10 cellular contexts compared by ENCODE assay signal in genomic region chr5:172788771-172789686, GRCh38. TPM values are rescaled to one million over a fixed set of nuclear protein-coding genes. Genes with fewer than 3 reads are reported as not detected.
DNase-seq lines count a peak whose midpoint lies in the region; ATAC-seq and TF ChIP-seq lines count a peak whose summit lies in the region.
"Had no signal": no experiment of that assay in that cellular context is flagged by ENCODE, and none has a peak within 500 bp of the region (broad histone marks: within the 10 kb centered on the region; RNA-seq: fewer than 3 reads in every experiment).

No MANE protein-coding gene starts in this region.

- no peaks in the 10 kb centered on the region for H3K9me3 ChIP-seq in sigmoid colon
- no peaks in the 10 kb centered on the region for H3K9me3 ChIP-seq in CD8-positive, alpha-beta T cell (ENCODE audit: low read length)

- H3K27me3 Mint-ChIP-seq in activated naive CD8-positive, alpha-beta T cell treated with anti-CD3 and anti-CD28 coated beads, Interleukin-2, amount 50 U/mL, for 24 hours = no peaks in the 10 kb centered on the region
- no peaks in the 10 kb centered on the region for H3K27me3 Mint-ChIP-seq in CD8-positive, alpha-beta T cell (ENCODE audit: low read depth)

- no peaks in the 10 kb centered on the region for H3K9me3 Mint-ChIP-seq in activated naive CD8-positive, alpha-beta T cell treated with anti-CD3 and anti-CD28 coated beads, Interleukin-2, amount 50 U/mL, for 24 hours
- H3K9me3 Mint-ChIP-seq in CD8-positive, alpha-beta T cell = no peaks in the 10 kb centered on the region
- H3K9me3 Mint-ChIP-seq: neural crest cell had no signal

- no peak for TF ChIP-seq EP300 in sigmoid colon (IDR thresholded peaks at IDR 0.05)

- WGBS in sigmoid colon, 2 donors = 41 to 55% methylated on average over 21 of the region's 21 CpGs

- peak; percentile 49 for DNase-seq in ELF-1 (ENCODE audit: low read depth, low spot score)
- DNase-seq in activated naive CD8-positive, alpha-beta T cell treated with anti-CD3 and anti-CD28 coated beads, Interleukin-2, amount 50 U/mL, for 24 hours = no peak
- peak; percentile 53 for DNase-seq in iris pigment epithelial cell (ENCODE audit: low read depth)
- peak; percentile 84 for DNase-seq in sigmoid colon
- DNase-seq in NCI-H187 treated with DMSO at 0.1 percent for 48 hours (lab: John Stamatoyannopoulos, UW) = no peak
- DNase-seq in CD8-positive, alpha-beta T cell = no peak
- DNase-seq: NCI-H1092 had no signal

- intact Hi-C loops in sigmoid colon (cut with DNase I) = no loop called here
- intact Hi-C loops in CD8-positive, alpha-beta T cell (cut with DNase I, micrococcal nuclease) = no loop called here

- POLR2A ChIA-PET in CD8-positive, alpha-beta T cell (lab: Charles Lee) = interaction anchor here (0.9 kb wide), 1 partner anchor 10 kb away, joined by 3 read pairs; no protein-coding TSS in a partner anchor

- no peaks in the 10 kb centered on the region for H3K27me3 ChIP-seq in sigmoid colon
- H3K27me3 ChIP-seq in CD8-positive, alpha-beta T cell (ENCODE audit: insufficient read depth, low read length) = no peaks in the 10 kb centered on the region

- no peak overlapping the region for H3K4me3 ChIP-seq in sigmoid colon
- H3K4me3 ChIP-seq in CD8-positive, alpha-beta T cell (ENCODE audit: low read depth, low read length) = no peak overlapping the region

- H3K4me3 Mint-ChIP-seq in activated naive CD8-positive, alpha-beta T cell treated with anti-CD3 and anti-CD28 coated beads, Interleukin-2, amount 50 U/mL, for 24 hours = no peak overlapping the region
- H3K4me3 Mint-ChIP-seq in CD8-positive, alpha-beta T cell = no peak overlapping the region
- H3K4me3 Mint-ChIP-seq: neural crest cell had no signal

- CTCF ChIA-PET in CD8-positive, alpha-beta T cell (lab: Charles Lee) = interaction anchor here (0.6 to 1.2 kb wide), 2 partner anchors 10 to 16 kb away, joined by 3 to 4 read pairs; no protein-coding TSS in a partner anchor

- ATAC-seq in activated naive CD8-positive, alpha-beta T cell treated with anti-CD3 and anti-CD28 coated beads, Interleukin-2, amount 50 U/mL, for 24 hours = peak; percentile 66
- ATAC-seq in GM19463 (IDR thresholded peaks at IDR 0.05; ENCODE audit: unreplicated experiment) (no peak), GM19324 (IDR thresholded peaks at IDR 0.05; ENCODE audit: low FRiP score, unreplicated experiment) (no peak)
- ATAC-seq in CD8-positive, alpha-beta T cell = no peak

- no peak for TF ChIP-seq CTCF in sigmoid colon (IDR thresholded peaks at IDR 0.05)
- TF ChIP-seq CTCF in CD8-positive, alpha-beta T cell (IDR thresholded peaks at IDR 0.05) = no peak

- H3K27ac ChIP-seq in sigmoid colon = peak overlapping the region; percentile 50 to 69 (median 60)
- no peak overlapping the region for H3K27ac ChIP-seq in CD8-positive, alpha-beta T cell (ENCODE audit: low read depth, low read length)

- H3K27ac Mint-ChIP-seq in activated naive CD8-positive, alpha-beta T cell treated with anti-CD3 and anti-CD28 coated beads, Interleukin-2, amount 50 U/mL, for 24 hours = no peak overlapping the region
- no peak overlapping the region for H3K27ac Mint-ChIP-seq in CD8-positive, alpha-beta T cell

- no peaks in the 10 kb centered on the region for H3K36me3 ChIP-seq in sigmoid colon
- no peaks in the 10 kb centered on the region for H3K36me3 ChIP-seq in CD8-positive, alpha-beta T cell (ENCODE audit: insufficient read depth, low read length)

- peaks cover 0 to 30% (median 19%) of the 10 kb centered on the region in 4 donors for H3K4me1 ChIP-seq in sigmoid colon
- peaks cover 6% of the 10 kb centered on the region for H3K4me1 ChIP-seq in CD8-positive, alpha-beta T cell (ENCODE audit: insufficient read depth, low read length)

- TF ChIP-seq POLR2A in sigmoid colon (IDR thresholded peaks at IDR 0.05) = no peak

- peaks cover 5% of the 10 kb centered on the region for H3K4me1 Mint-ChIP-seq in activated naive CD8-positive, alpha-beta T cell treated with anti-CD3 and anti-CD28 coated beads, Interleukin-2, amount 50 U/mL, for 24 hours
- H3K4me1 Mint-ChIP-seq in CD8-positive, alpha-beta T cell (ENCODE audit: low read depth) = peaks cover 2% of the 10 kb centered on the region

- no peaks in the 10 kb centered on the region for H3K36me3 Mint-ChIP-seq in activated naive CD8-positive, alpha-beta T cell treated with anti-CD3 and anti-CD28 coated beads, Interleukin-2, amount 50 U/mL, for 24 hours (ENCODE audit: low read depth)
- no peaks in the 10 kb centered on the region for H3K36me3 Mint-ChIP-seq in CD8-positive, alpha-beta T cell

RNA-seq across cellular contexts. Expression of gene DUSP1, which starts 18.0 kb away (rescaled TPM):
- total RNA-seq in sigmoid colon = 1,000 to 10,000 TPM in 1 of 4 donors, 100 to 1,000 TPM in 3; 449 to 1,033 (median 779) TPM
- 100 to 1,000 TPM in 2 of 3 donors, 10 to 100 TPM in 1; 99.9 to 253 (median 136) TPM for polyA plus RNA-seq in sigmoid colon
- 100 to 1,000 TPM; 745 to 767 TPM for total RNA-seq in CD8-positive, alpha-beta T cell

RNA-seq across cellular contexts. Expression of gene ERGIC1, which starts 45.0 kb away (rescaled TPM):
- total RNA-seq in sigmoid colon = 100 to 1,000 TPM in 1 of 4 donors, 10 to 100 TPM in 3; 80.6 to 117 (median 95.7) TPM
- polyA plus RNA-seq in sigmoid colon = 100 to 1,000 TPM; 125 to 160 (median 132) TPM
- 10 to 100 TPM; 61.0 to 61.2 TPM for total RNA-seq in CD8-positive, alpha-beta T cell

Comparison
In these comparisons a context has a peak if more than half of its experiments do, and no peak if none do; other contexts are left out.
1. DNase-seq: peak in ELF-1 (single experiment), iris pigment epithelial cell (single experiment) and sigmoid colon (single experiment); none in activated naive CD8-positive, alpha-beta T cell treated with anti-CD3 and anti-CD28 coated beads, Interleukin-2, amount 50 U/mL, for 24 hours (single experiment), NCI-H187 treated with DMSO at 0.1 percent for 48 hours (single experiment) and CD8-positive, alpha-beta T cell (0 of 7).